Comparison of ENCODE assay signal across 8 cellular contexts in the genomic region with DNA sequence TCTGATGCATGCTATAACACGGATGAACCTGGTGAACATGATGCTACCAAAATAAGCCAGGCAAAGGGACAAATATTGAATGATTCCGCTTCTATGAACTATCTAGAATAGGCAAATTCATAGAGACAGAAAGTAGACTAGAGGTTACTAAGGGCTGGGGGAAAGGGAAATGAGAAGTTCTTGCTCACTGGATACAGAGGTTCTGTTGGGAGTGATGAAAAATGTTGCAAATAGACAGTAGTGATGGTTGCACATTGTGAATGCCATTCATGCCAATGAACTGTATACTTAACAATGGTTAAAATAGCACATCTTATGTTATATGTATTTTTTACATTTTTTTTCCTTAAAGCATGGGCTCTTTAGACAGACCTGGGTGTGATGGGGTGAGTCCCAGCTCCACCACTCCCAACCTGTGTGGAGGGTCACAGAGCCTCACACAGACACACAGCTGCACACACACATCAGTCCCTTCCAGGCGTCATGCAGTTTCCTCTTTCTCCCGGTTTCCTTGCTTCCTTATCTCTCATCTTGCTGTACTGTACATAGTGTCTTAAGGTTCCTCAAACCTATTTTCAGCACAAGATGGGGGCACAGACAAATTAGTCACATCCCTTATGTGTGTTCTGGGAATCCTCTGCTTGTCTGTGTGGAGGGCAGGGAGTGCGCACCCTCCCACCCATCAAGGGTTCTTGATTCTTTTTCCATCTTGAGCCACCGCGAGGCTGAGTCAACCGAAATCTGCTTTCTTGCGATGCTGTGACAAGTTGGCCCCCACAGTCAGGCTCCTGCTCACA.
DNase-seq lines count a peak whose midpoint lies in the region; ATAC-seq lines count a peak whose summit lies in the region.

No MANE protein-coding gene starts in this region.

- no peaks in the 10 kb centered on the region for H3K4me1 Mint-ChIP-seq in effector memory CD8-positive, alpha-beta T cell (ENCODE audit: low read depth in 2 of 2)

- H3K4me3 Mint-ChIP-seq in effector memory CD8-positive, alpha-beta T cell = no peak overlapping the region

- ATAC-seq in HG02623 (IDR thresholded peaks at IDR 0.05; ENCODE audit: unreplicated experiment) (no peak), HG03196 (IDR thresholded peaks at IDR 0.05; ENCODE audit: unreplicated experiment) (no peak)
- no peak for ATAC-seq in effector memory CD8-positive, alpha-beta T cell (replicated peaks)

- H3K27me3 Mint-ChIP-seq in effector memory CD8-positive, alpha-beta T cell = no peaks in the 10 kb centered on the region

- peaks cover 6% of the 10 kb centered on the region for H3K36me3 Mint-ChIP-seq in effector memory CD8-positive, alpha-beta T cell (ENCODE audit: insufficient read depth)

- no peak overlapping the region for H3K27ac Mint-ChIP-seq in effector memory CD8-positive, alpha-beta T cell

- DNase-seq in activated CD4-positive, CD25-positive, alpha-beta regulatory T cell treated with anti-CD3 and anti-CD28 coated beads, Interleukin-2, amount 50 U/mL, for 16 hours (ENCODE audit: low read depth, low spot score) = peak; percentile 2
- no peak for DNase-seq in activated CD4-positive, CD25-positive, alpha-beta regulatory T cell (lab: John Stamatoyannopoulos, UW)
- DNase-seq in activated CD4-positive, alpha-beta T cell treated with anti-CD3 and anti-CD28 coated beads, Interleukin-2, amount 50 U/mL, for 4 hours = peak; percentile 2 to 3
- DNase-seq in inferior parietal cortex (ENCODE audit: extremely low spot score) = peak; percentile 34
- peak; percentile 35 for DNase-seq in stimulated activated CD8-positive, alpha-beta memory T cell treated with anti-CD3 and anti-CD28 coated beads, Interleukin-12 subunit alpha, Interleukin-12 subunit beta, amount 100 ng/mL, for 24 hours (ENCODE audit: extremely low read depth)
- no peak for DNase-seq in effector memory CD8-positive, alpha-beta T cell

- no peaks in the 10 kb centered on the region for H3K9me3 Mint-ChIP-seq in effector memory CD8-positive, alpha-beta T cell

Comparison
In these comparisons a context has a peak if more than half of its experiments do, and no peak if none do; other contexts are left out.
1. DNase-seq: peak in activated CD4-positive, CD25-positive, alpha-beta regulatory T cell treated with anti-CD3 and anti-CD28 coated beads, Interleukin-2, amount 50 U/mL, for 16 hours (single experiment), activated CD4-positive, alpha-beta T cell treated with anti-CD3 and anti-CD28 coated beads, Interleukin-2, amount 50 U/mL, for 4 hours (2 of 2), inferior parietal cortex (single experiment) and stimulated activated CD8-positive, alpha-beta memory T cell treated with anti-CD3 and anti-CD28 coated beads, Interleukin-12 subunit alpha, Interleukin-12 subunit beta, amount 100 ng/mL, for 24 hours (single experiment); none in activated CD4-positive, CD25-positive, alpha-beta regulatory T cell (0 of 4) and effector memory CD8-positive, alpha-beta T cell (0 of 3).